2 cellular contexts compared by ENCODE assay signal in the genomic region with DNA sequence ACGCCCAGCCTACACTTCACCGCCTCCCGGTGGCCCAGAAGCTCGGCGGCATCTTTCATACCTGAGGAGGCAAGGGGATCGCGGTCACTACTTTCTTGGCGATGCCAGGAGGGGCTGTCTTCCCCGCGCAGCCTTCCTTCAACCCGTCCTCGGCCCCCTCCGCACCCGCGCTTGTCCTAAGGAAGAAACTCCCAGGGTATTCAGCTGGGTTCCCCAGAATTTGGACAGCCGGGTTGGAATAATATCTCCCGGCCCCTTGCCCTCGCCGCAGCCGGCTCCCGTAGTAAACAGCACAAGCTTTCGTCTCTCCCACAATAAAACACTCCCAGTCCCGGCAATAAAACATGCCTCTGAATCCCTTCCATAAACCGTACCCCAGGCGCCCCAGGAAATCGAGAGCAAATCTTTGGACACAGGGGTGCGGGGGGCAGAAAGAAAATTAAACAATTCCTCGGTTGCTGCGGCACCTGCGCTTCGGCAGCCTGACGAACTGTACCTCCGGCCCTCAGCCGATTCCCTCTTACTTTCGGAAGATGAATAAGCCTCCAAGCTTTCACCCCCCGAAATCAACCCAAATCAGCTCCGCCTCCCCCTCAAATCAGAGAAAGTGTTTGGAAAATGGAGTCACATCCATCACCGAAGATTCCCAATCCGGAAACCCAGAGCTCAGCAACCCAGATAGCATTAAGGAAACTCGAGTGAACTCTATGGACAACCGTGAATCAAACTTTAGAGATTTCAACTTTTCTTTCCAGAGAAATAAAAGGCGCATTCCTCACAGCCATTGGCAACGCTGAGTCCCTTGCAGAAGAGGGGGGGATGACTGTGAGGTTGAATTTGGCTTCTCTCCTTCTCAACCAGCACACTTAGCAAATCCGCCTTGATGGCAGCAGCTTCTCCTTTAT.
TF ChIP-seq lines count a peak whose summit lies in the region.

No MANE protein-coding gene starts in this region.

TF ChIP-seq in SK-N-SH, 30 proteins besides CTCF, POLR2A, EP300 and RAD21 (continued from another document):
- TF ChIP-seq, protein P1, sequence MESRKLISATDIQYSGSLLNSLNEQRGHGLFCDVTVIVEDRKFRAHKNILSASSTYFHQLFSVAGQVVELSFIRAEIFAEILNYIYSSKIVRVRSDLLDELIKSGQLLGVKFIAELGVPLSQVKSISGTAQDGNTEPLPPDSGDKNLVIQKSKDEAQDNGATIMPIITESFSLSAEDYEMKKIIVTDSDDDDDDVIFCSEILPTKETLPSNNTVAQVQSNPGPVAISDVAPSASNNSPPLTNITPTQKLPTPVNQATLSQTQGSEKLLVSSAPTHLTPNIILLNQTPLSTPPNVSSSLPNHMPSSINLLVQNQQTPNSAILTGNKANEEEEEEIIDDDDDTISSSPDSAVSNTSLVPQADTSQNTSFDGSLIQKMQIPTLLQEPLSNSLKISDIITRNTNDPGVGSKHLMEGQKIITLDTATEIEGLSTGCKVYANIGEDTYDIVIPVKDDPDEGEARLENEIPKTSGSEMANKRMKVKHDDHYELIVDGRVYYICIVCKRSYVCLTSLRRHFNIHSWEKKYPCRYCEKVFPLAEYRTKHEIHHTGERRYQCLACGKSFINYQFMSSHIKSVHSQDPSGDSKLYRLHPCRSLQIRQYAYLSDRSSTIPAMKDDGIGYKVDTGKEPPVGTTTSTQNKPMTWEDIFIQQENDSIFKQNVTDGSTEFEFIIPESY (IDR thresholded peaks at IDR 0.05; ENCODE audit: borderline replicate concordance, low read depth): no peak
- TF ChIP-seq RXRA (IDR thresholded peaks at IDR 0.05; ENCODE audit: borderline replicate concordance, low read depth): no peak
- TF ChIP-seq TAF1 (IDR thresholded peaks at IDR 0.05; ENCODE audit: borderline replicate concordance, low read depth, low read length): no peak
- TF ChIP-seq CHD2 (IDR thresholded peaks at IDR 0.05; ENCODE audit: low read length, partially characterized antibody): no peak
- no peak for TF ChIP-seq RCOR1 (IDR thresholded peaks at IDR 0.05; ENCODE audit: low read length)

TF ChIP-seq in SK-N-SH treated with all-trans-retinoic acid at 6 μM for 48 hours, 23 proteins besides CTCF, POLR2A, EP300 and RAD21 (continued from another document):
- TF ChIP-seq ZFP3 (CRISPR knock-in tag; IDR thresholded peaks at IDR 0.05) (no peak), OSR1 (CRISPR knock-in tag; IDR thresholded peaks at IDR 0.05) (no peak), GLIS3 (CRISPR knock-in tag; IDR thresholded peaks at IDR 0.05) (no peak), SNAI2 (CRISPR knock-in tag; IDR thresholded peaks at IDR 0.05) (no peak), ESRRG (CRISPR knock-in tag; IDR thresholded peaks at IDR 0.05) (no peak), BACH2 (CRISPR knock-in tag; IDR thresholded peaks at IDR 0.05; ENCODE audit: borderline replicate concordance) (no peak), ARNTL (CRISPR knock-in tag; IDR thresholded peaks at IDR 0.05; ENCODE audit: borderline replicate concordance, low read depth) (no peak), ZC3H10 (CRISPR knock-in tag; IDR thresholded peaks at IDR 0.05) (no peak), TCF4 (CRISPR knock-in tag; IDR thresholded peaks at IDR 0.05; ENCODE audit: borderline replicate concordance) (no peak), ZNF70 (CRISPR knock-in tag; IDR thresholded peaks at IDR 0.05) (no peak), ZFP30 (CRISPR knock-in tag; IDR thresholded peaks at IDR 0.05) (no peak), CSDC2 (CRISPR knock-in tag; IDR thresholded peaks at IDR 0.05) (no peak)
- TF ChIP-seq, protein P2, sequence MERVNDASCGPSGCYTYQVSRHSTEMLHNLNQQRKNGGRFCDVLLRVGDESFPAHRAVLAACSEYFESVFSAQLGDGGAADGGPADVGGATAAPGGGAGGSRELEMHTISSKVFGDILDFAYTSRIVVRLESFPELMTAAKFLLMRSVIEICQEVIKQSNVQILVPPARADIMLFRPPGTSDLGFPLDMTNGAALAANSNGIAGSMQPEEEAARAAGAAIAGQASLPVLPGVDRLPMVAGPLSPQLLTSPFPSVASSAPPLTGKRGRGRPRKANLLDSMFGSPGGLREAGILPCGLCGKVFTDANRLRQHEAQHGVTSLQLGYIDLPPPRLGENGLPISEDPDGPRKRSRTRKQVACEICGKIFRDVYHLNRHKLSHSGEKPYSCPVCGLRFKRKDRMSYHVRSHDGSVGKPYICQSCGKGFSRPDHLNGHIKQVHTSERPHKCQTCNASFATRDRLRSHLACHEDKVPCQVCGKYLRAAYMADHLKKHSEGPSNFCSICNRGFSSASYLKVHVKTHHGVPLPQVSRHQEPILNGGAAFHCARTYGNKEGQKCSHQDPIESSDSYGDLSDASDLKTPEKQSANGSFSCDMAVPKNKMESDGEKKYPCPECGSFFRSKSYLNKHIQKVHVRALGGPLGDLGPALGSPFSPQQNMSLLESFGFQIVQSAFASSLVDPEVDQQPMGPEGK (CRISPR knock-in tag; IDR thresholded peaks at IDR 0.05; ENCODE audit: borderline replicate concordance): no peak
- TF ChIP-seq, protein P3, sequence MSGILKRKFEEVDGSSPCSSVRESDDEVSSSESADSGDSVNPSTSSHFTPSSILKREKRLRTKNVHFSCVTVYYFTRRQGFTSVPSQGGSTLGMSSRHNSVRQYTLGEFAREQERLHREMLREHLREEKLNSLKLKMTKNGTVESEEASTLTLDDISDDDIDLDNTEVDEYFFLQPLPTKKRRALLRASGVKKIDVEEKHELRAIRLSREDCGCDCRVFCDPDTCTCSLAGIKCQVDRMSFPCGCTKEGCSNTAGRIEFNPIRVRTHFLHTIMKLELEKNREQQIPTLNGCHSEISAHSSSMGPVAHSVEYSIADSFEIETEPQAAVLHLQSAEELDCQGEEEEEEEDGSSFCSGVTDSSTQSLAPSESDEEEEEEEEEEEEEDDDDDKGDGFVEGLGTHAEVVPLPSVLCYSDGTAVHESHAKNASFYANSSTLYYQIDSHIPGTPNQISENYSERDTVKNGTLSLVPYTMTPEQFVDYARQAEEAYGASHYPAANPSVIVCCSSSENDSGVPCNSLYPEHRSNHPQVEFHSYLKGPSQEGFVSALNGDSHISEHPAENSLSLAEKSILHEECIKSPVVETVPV (CRISPR knock-in tag; IDR thresholded peaks at IDR 0.05): no peak
- TF ChIP-seq, protein P4, sequence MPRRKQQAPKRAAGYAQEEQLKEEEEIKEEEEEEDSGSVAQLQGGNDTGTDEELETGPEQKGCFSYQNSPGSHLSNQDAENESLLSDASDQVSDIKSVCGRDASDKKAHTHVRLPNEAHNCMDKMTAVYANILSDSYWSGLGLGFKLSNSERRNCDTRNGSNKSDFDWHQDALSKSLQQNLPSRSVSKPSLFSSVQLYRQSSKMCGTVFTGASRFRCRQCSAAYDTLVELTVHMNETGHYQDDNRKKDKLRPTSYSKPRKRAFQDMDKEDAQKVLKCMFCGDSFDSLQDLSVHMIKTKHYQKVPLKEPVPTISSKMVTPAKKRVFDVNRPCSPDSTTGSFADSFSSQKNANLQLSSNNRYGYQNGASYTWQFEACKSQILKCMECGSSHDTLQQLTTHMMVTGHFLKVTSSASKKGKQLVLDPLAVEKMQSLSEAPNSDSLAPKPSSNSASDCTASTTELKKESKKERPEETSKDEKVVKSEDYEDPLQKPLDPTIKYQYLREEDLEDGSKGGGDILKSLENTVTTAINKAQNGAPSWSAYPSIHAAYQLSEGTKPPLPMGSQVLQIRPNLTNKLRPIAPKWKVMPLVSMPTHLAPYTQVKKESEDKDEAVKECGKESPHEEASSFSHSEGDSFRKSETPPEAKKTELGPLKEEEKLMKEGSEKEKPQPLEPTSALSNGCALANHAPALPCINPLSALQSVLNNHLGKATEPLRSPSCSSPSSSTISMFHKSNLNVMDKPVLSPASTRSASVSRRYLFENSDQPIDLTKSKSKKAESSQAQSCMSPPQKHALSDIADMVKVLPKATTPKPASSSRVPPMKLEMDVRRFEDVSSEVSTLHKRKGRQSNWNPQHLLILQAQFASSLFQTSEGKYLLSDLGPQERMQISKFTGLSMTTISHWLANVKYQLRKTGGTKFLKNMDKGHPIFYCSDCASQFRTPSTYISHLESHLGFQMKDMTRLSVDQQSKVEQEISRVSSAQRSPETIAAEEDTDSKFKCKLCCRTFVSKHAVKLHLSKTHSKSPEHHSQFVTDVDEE (CRISPR knock-in tag; IDR thresholded peaks at IDR 0.05): no peak
TF ChIP-seq in SK-N-SH treated with all-trans-retinoic acid at 6 μM for 48 hours: peak in this region for 0.
